ENCODE assay signal across 8 cellular contexts in genomic region chr11:16924462-16924825, GRCh38.
A peak's percentile ranks its signal among the peaks of the same experiment; 100 is the strongest.
DNase-seq lines count a peak whose midpoint lies in the region; ATAC-seq and TF ChIP-seq lines count a peak whose summit lies in the region.

No MANE protein-coding gene starts in this region.

- BruUV-seq in mammary epithelial cell (replicated peaks; lab: Mats Ljungman, UMichigan) = no TSS peak

- intact Hi-C loops in mammary epithelial cell (cut with micrococcal nuclease) = loop anchor here (2.0 kb wide), 1 partner anchor 42 kb away; no protein-coding TSS in a partner anchor
- intact Hi-C loops in ovary (cut with DNase I) = loop anchor here in 1 of 4 donors (10.0 kb wide), 1 partner anchor 110 kb away; no protein-coding TSS in a partner anchor

- H3K9ac ChIP-seq in mammary epithelial cell (ENCODE audit: insufficient read depth, low read length) = peak overlapping the region; percentile 85

- H4K20me1 ChIP-seq in mammary epithelial cell (ENCODE audit: insufficient read depth, low read length) = no peaks in the 10 kb centered on the region

- dilution Hi-C loops in mammary epithelial cell (cut with HindIII; ENCODE audit: low sequenced_read_pairs) = no loop called here

- H3K9me3 ChIP-seq in mammary epithelial cell (replicated peaks; ENCODE audit: insufficient read depth, low read length) (no peaks in the 10 kb centered on the region), ovary (no peaks in the 10 kb centered on the region)

- 29% methylated on average over 4 of the region's 4 CpGs for WGBS in mammary epithelial cell (ENCODE audit: low coverage, missing lambda C conversion rate)
- 20 to 35% (median 22%) methylated on average over 4 of the region's 4 CpGs for WGBS in ovary, 3 donors

- H3K79me2 ChIP-seq in mammary epithelial cell (ENCODE audit: insufficient read depth, low read length) = peaks cover 19% of the 10 kb centered on the region

- H3K4me2 ChIP-seq in mammary epithelial cell (ENCODE audit: insufficient read depth, low read depth, low read length) = peak overlapping the region; percentile 100

- CTCF ChIA-PET in mammary epithelial cell (lab: Charles Lee; ENCODE audit: low non-redundant PET) = interaction anchor here (0.5 kb wide), 1 partner anchor 104 kb away, joined by 7 read pairs; no protein-coding TSS in a partner anchor

- ATAC-seq in GM18858 (IDR thresholded peaks at IDR 0.05; ENCODE audit: unreplicated experiment) (peak; percentile 62), HG02763 (IDR thresholded peaks at IDR 0.05; ENCODE audit: unreplicated experiment) (peak; percentile 51)

- DNase-seq in mammary epithelial cell (no peak), ovary (no peak), NCI-H526 treated with DMSO at 0.1 percent for 48 hours (lab: John Stamatoyannopoulos, UW) (no peak), NCI-H1436 treated with DMSO at 0.1 percent for 48 hours (lab: John Stamatoyannopoulos, UW) (no peak), midbrain (lab: John Stamatoyannopoulos, UW) (no peak), NAMALWA (ENCODE audit: low spot score) (no peak)

- no peak for TF ChIP-seq CTCF in mammary epithelial cell (conservative IDR thresholded peaks at IDR 0.05 in 1 of 2, IDR thresholded peaks at IDR 0.05 in 1 of 2; ENCODE audit: extremely low read depth in 1 of 2, insufficient read depth in 1 of 2, low read depth in 1 of 2, low read length in 2 of 2)
- no peak for TF ChIP-seq CTCF in ovary (IDR thresholded peaks at IDR 0.05)

- in situ Hi-C loops in mammary epithelial cell (cut with MboI; ENCODE audit: low sequenced_read_pairs in 2 of 2) = no loop called here

- TF ChIP-seq POLR2A in ovary (IDR thresholded peaks at IDR 0.05) = no peak

- peak overlapping the region; percentile 70 for H3K27ac ChIP-seq in mammary epithelial cell (ENCODE audit: insufficient read depth, low read depth, low read length)
- H3K27ac ChIP-seq in ovary = peak overlapping the region; percentile 45 to 69

- TF ChIP-seq EP300 in ovary (IDR thresholded peaks at IDR 0.05) = no peak

- H3K27me3 ChIP-seq in mammary epithelial cell (ENCODE audit: insufficient read depth, low read length) (no peaks in the 10 kb centered on the region), ovary (no peaks in the 10 kb centered on the region)

- H3K4me3 ChIP-seq in mammary epithelial cell (replicated peaks in 1 of 3; ENCODE audit: insufficient read depth in 1 of 3, low read depth in 2 of 3, low read length in 3 of 3) (peak overlapping the region; percentile 25 to 82 (median 72)), ovary (peak overlapping the region; percentile 40)

- H2AFZ ChIP-seq in mammary epithelial cell (ENCODE audit: low read depth, low read length) = peak overlapping the region; percentile 96

- H3K36me3 ChIP-seq in mammary epithelial cell (ENCODE audit: insufficient read depth, low read length) = no peaks in the 10 kb centered on the region
- H3K36me3 ChIP-seq in ovary = no peaks in the 10 kb centered on the region

- H3K4me1 ChIP-seq in mammary epithelial cell (ENCODE audit: insufficient read depth, low read length) = peaks cover 37% of the 10 kb centered on the region
- peaks cover 22% of the 10 kb centered on the region for H3K4me1 ChIP-seq in ovary (ENCODE audit: insufficient read depth)
